In genomic region chr19:51572415-51572814, GRCh38 we compare ENCODE assay signal across 2 cellular contexts.
TF ChIP-seq lines count a peak whose summit lies in the region.

No MANE protein-coding gene starts in this region.

TF ChIP-seq in IMR-90, 13 proteins besides CTCF, POLR2A, EP300 and RAD21:
- TF ChIP-seq CHD1 (IDR thresholded peaks at IDR 0.05; ENCODE audit: low read depth, low read length), result no peak
- no peak for TF ChIP-seq SMC3 (IDR thresholded peaks at IDR 0.05; ENCODE audit: low read depth, low read length)
- TF ChIP-seq ELK1 (IDR thresholded peaks at IDR 0.05; ENCODE audit: borderline replicate concordance, low read depth, low read length), result no peak
- no peak for TF ChIP-seq MAZ (IDR thresholded peaks at IDR 0.05; ENCODE audit: borderline replicate concordance, low read depth, low read length)
- no peak for TF ChIP-seq NFE2L2 (IDR thresholded peaks at IDR 0.05; ENCODE audit: low read depth, low read length)
- no peak for TF ChIP-seq USF2 (IDR thresholded peaks at IDR 0.05; ENCODE audit: low read depth, low read length)

TF ChIP-seq in GM12878, 131 proteins besides CTCF, POLR2A, EP300 and RAD21:
- TF ChIP-seq ATF3 (IDR thresholded peaks at IDR 0.05; ENCODE audit: borderline replicate concordance, extremely low read depth, low read depth, low read length) (no peak), SPI1 (IDR thresholded peaks at IDR 0.05; ENCODE audit: borderline replicate concordance, insufficient read depth, low read depth, low read length) (peak; percentile 88)
